8 cellular contexts compared by ENCODE assay signal in genomic region chr3:153162513-153163348, GRCh38. TPM values are rescaled to one million over a fixed set of nuclear protein-coding genes. Genes with fewer than 3 reads are reported as not detected.
DNase-seq lines count a peak whose midpoint lies in the region; ATAC-seq, FAIRE-seq and TF ChIP-seq lines count a peak whose summit lies in the region.

No MANE protein-coding gene starts in this region.

- peaks cover 6% of the 10 kb centered on the region for H3K36me3 Mint-ChIP-seq in activated T-cell treated with anti-CD3 and anti-CD28 coated beads, Interleukin-2, amount 50 U/mL, for 4 hours (ENCODE audit: insufficient read depth)
- peaks cover 0 to 8% (median 0%) of the 10 kb centered on the region in 3 donors for H3K36me3 Mint-ChIP-seq in naive thymus-derived CD8-positive, alpha-beta T cell

- peaks cover 52% of the 10 kb centered on the region for H3K4me1 Mint-ChIP-seq in activated T-cell treated with anti-CD3 and anti-CD28 coated beads, Interleukin-2, amount 50 U/mL, for 4 hours (ENCODE audit: low read depth)
- H3K4me1 Mint-ChIP-seq in naive thymus-derived CD8-positive, alpha-beta T cell, result peaks cover 36 to 55% (median 48%) of the 10 kb centered on the region in 4 donors

- peak overlapping the region; percentile 93 for H3K4me3 Mint-ChIP-seq in activated T-cell treated with anti-CD3 and anti-CD28 coated beads, Interleukin-2, amount 50 U/mL, for 4 hours
- H3K4me3 Mint-ChIP-seq in naive thymus-derived CD8-positive, alpha-beta T cell, result peak overlapping the region; percentile 96 to 100 (median 99)

- no peaks in the 10 kb centered on the region for H3K27me3 ChIP-seq in esophagus squamous epithelium

- WGBS in esophagus squamous epithelium, 2 donors, result 1% methylated on average over 25 of the region's 82 CpGs; no CpG with 5 or more reads in 1 of the 2 donors

- no peaks in the 10 kb centered on the region for H3K9me3 ChIP-seq in esophagus squamous epithelium

- peak overlapping the region; percentile 95 for H3K4me3 ChIP-seq in GM12875 (ENCODE audit: low read depth, low read length)
- peak overlapping the region; percentile 88 to 97 (median 92) for H3K4me3 ChIP-seq in esophagus squamous epithelium

- no peaks in the 10 kb centered on the region for H3K9me3 Mint-ChIP-seq in activated T-cell treated with anti-CD3 and anti-CD28 coated beads, Interleukin-2, amount 50 U/mL, for 4 hours
- H3K9me3 Mint-ChIP-seq in naive thymus-derived CD8-positive, alpha-beta T cell, result no peaks in the 10 kb centered on the region

- peaks cover 8 to 55% (median 16%) of the 10 kb centered on the region in 3 donors for H3K4me1 ChIP-seq in esophagus squamous epithelium

- DNase-seq in NCI-H748 (lab: John Stamatoyannopoulos, UW; ENCODE audit: unreplicated experiment), result peak; percentile 66
- peak; percentile 17 for DNase-seq in activated T-cell treated with anti-CD3 and anti-CD28 coated beads, Interleukin-2, amount 50 U/mL, for 4 hours
- no peak for DNase-seq in esophagus squamous epithelium (lab: John Stamatoyannopoulos, UW)
- peak; percentile 21 to 66 (median 37) for DNase-seq in naive thymus-derived CD8-positive, alpha-beta T cell
- DNase-seq in substantia nigra (lab: John Stamatoyannopoulos, UW), result peak in 38 of 49 donors; percentile 9 to 63 (median 40)
- no peak for DNase-seq in HTR-8/SVneo (ENCODE audit: insufficient read length, low spot score)

- intact Hi-C loops in esophagus squamous epithelium (cut with DNase I), result loop anchor here (5.0 kb wide), 2 partner anchors 110 to 125 kb away; no protein-coding TSS in a partner anchor

- POLR2A ChIA-PET in naive thymus-derived CD8-positive, alpha-beta T cell (lab: Charles Lee), result interaction anchor here (0.7 to 5.9 kb wide), 12 partner anchors 9 to 475 kb away, joined by 3 to 67 read pairs (median 7); no protein-coding TSS in a partner anchor

- H3K27me3 Mint-ChIP-seq in activated T-cell treated with anti-CD3 and anti-CD28 coated beads, Interleukin-2, amount 50 U/mL, for 4 hours (ENCODE audit: low read depth), result no peaks in the 10 kb centered on the region
- H3K27me3 Mint-ChIP-seq in naive thymus-derived CD8-positive, alpha-beta T cell, result no peaks in the 10 kb centered on the region

- TF ChIP-seq CTCF in GM12875 (IDR thresholded peaks at IDR 0.05; ENCODE audit: borderline replicate concordance, insufficient read depth, low read depth, low read length), result no peak
- TF ChIP-seq CTCF in esophagus squamous epithelium (IDR thresholded peaks at IDR 0.05), result no peak

- ATAC-seq in HG02571 (IDR thresholded peaks at IDR 0.05; ENCODE audit: unreplicated experiment), result peak; percentile 4
- ATAC-seq in activated T-cell treated with anti-CD3 and anti-CD28 coated beads, Interleukin-2, amount 50 U/mL, for 4 hours, result peak; percentile 11 to 13
- peak in 1 of 2 donors; percentile 7 for ATAC-seq in naive thymus-derived CD8-positive, alpha-beta T cell

- no peak for FAIRE-seq in HTR-8/SVneo (lab: Jason Lieb, UNC)

- peak overlapping the region; percentile 97 to 100 (median 98) for H3K27ac ChIP-seq in esophagus squamous epithelium
- H3K27ac ChIP-seq in substantia nigra (ENCODE audit: low read depth, low read length, poor library complexity, severe bottlenecking), result peak overlapping the region; percentile 50

- peaks cover 0 to 3% (median 0%) of the 10 kb centered on the region in 3 donors for H3K36me3 ChIP-seq in esophagus squamous epithelium

- peak overlapping the region; percentile 77 to 97 (median 94) for H3K27ac Mint-ChIP-seq in naive thymus-derived CD8-positive, alpha-beta T cell

- no peak for TF ChIP-seq POLR2A in esophagus squamous epithelium (IDR thresholded peaks at IDR 0.05)

RNA-seq across cellular contexts. Expression of gene RAP2B, which starts 0.7 kb away (rescaled TPM):
- total RNA-seq in activated T-cell treated with anti-CD3 and anti-CD28 coated beads, Interleukin-2, amount 50 U/mL, for 4 hours, result 10 to 100 TPM; 12.3 to 15.2 (median 13.2) TPM
- 10 to 100 TPM; 20.1 to 39.5 (median 29.7) TPM for total RNA-seq in esophagus squamous epithelium
- total RNA-seq in naive thymus-derived CD8-positive, alpha-beta T cell, result 10 to 100 TPM; 24.8 to 26.0 TPM
- 10 to 100 TPM; 11.5 to 13.3 (median 11.9) TPM for polyA plus RNA-seq in naive thymus-derived CD8-positive, alpha-beta T cell

Comparison
In these comparisons a context has a peak if more than half of its experiments do, and no peak if none do; other contexts are left out.
1. DNase-seq: peak in NCI-H748 (single experiment), activated T-cell treated with anti-CD3 and anti-CD28 coated beads, Interleukin-2, amount 50 U/mL, for 4 hours (single experiment), naive thymus-derived CD8-positive, alpha-beta T cell (10 of 10) and substantia nigra (38 of 49); none in esophagus squamous epithelium (single experiment) and HTR-8/SVneo (single experiment).